13 cellular contexts compared by ENCODE assay signal in genomic region chr6:51459958-51460357, GRCh38.
DNase-seq lines count a peak whose midpoint lies in the region; ATAC-seq, FAIRE-seq and TF ChIP-seq lines count a peak whose summit lies in the region.
"Had no signal": no experiment of that assay in that cellular context is flagged by ENCODE, and none has a peak within 500 bp of the region (broad histone marks: within the 10 kb centered on the region; RNA-seq: fewer than 3 reads in every experiment).

No MANE protein-coding gene starts in this region.

- WGBS in stomach, 5 donors: 24 to 36% (median 28%) methylated on average over 2 of the region's 2 CpGs

- H3K4me3 ChIP-seq in BLaER1 treated with 17β-estradiol and CSF1 and Interleukin-3, amounts not matched to agents 10 nM and 100 nM: no peak overlapping the region
- no peak overlapping the region for H3K4me3 ChIP-seq in stomach

- H3K4me1 Mint-ChIP-seq in activated CD4-positive, alpha-beta T cell treated with anti-CD3 and anti-CD28 coated beads, Interleukin-2, amount 10 ng/mL, durations not matched to agents 24 days and 14 days: no peaks in the 10 kb centered on the region
- H3K4me1 Mint-ChIP-seq in activated naive CD4-positive, alpha-beta T cell treated with anti-CD3 and anti-CD28 coated beads for 36 hours (ENCODE audit: low read depth): no peaks in the 10 kb centered on the region
- H3K4me1 Mint-ChIP-seq: central memory CD8-positive, alpha-beta T cell had no signal

- no peak for TF ChIP-seq CTCF in stomach (IDR thresholded peaks at IDR 0.05)

- peak overlapping the region in 10 of 11 experiments; percentile 5 to 64 (median 24); a peak in 15 of 22 replicates for H3K4me2 ChIP-seq in BLaER1 treated with 17β-estradiol and CSF1 and Interleukin-3, amounts not matched to agents 10 nM and 100 nM

- H3K27me3 ChIP-seq in BLaER1 treated with 17β-estradiol and CSF1 and Interleukin-3, amounts not matched to agents 10 nM and 100 nM: no peaks in the 10 kb centered on the region
- H3K27me3 ChIP-seq in stomach: no peaks in the 10 kb centered on the region

- H3K27ac ChIP-seq in BLaER1 treated with 17β-estradiol and CSF1 and Interleukin-3, amounts not matched to agents 10 nM and 100 nM: no peak overlapping the region
- H3K27ac ChIP-seq in stomach: no peak overlapping the region

- H3K4me1 ChIP-seq in BLaER1 treated with 17β-estradiol and CSF1 and Interleukin-3, amounts not matched to agents 10 nM and 100 nM: peaks cover 0 to 9% (median 6%) of the 10 kb centered on the region in 10 experiments; a peak in 9 of 20 replicates
- H3K4me1 ChIP-seq in stomach: no peaks in the 10 kb centered on the region

- no peak overlapping the region for H3K4me3 Mint-ChIP-seq in activated CD4-positive, alpha-beta T cell treated with anti-CD3 and anti-CD28 coated beads, Interleukin-2, amount 10 ng/mL, durations not matched to agents 24 days and 14 days
- no peak overlapping the region for H3K4me3 Mint-ChIP-seq in activated naive CD4-positive, alpha-beta T cell treated with anti-CD3 and anti-CD28 coated beads for 36 hours
- H3K4me3 Mint-ChIP-seq: central memory CD8-positive, alpha-beta T cell had no signal

- TF ChIP-seq EP300 in stomach (IDR thresholded peaks at IDR 0.05): no peak

- intact Hi-C loops in stomach (cut with DNase I; ENCODE audit: low total_unique reads): no loop called here
- intact Hi-C loops in activated CD4-positive, alpha-beta T cell treated with anti-CD3 and anti-CD28 coated beads, Interleukin-2, amount 10 ng/mL, durations not matched to agents 24 days and 14 days (cut with micrococcal nuclease): no loop called here
- intact Hi-C loops in activated naive CD4-positive, alpha-beta T cell treated with anti-CD3 and anti-CD28 coated beads for 36 hours (cut with micrococcal nuclease): no loop called here

- CTCF ChIA-PET in activated naive CD4-positive, alpha-beta T cell treated with anti-CD3 and anti-CD28 coated beads for 36 hours (lab: Charles Lee): no interaction called here

- no peaks in the 10 kb centered on the region for H3K27me3 Mint-ChIP-seq in activated CD4-positive, alpha-beta T cell treated with anti-CD3 and anti-CD28 coated beads, Interleukin-2, amount 10 ng/mL, durations not matched to agents 24 days and 14 days
- H3K27me3 Mint-ChIP-seq in activated naive CD4-positive, alpha-beta T cell treated with anti-CD3 and anti-CD28 coated beads for 36 hours (ENCODE audit: low read depth): no peaks in the 10 kb centered on the region
- H3K27me3 Mint-ChIP-seq: central memory CD8-positive, alpha-beta T cell had no signal

- no peak for TF ChIP-seq POLR2A in stomach (IDR thresholded peaks at IDR 0.05)

- H3K9me3 Mint-ChIP-seq in activated CD4-positive, alpha-beta T cell treated with anti-CD3 and anti-CD28 coated beads, Interleukin-2, amount 10 ng/mL, durations not matched to agents 24 days and 14 days: no peaks in the 10 kb centered on the region
- no peaks in the 10 kb centered on the region for H3K9me3 Mint-ChIP-seq in activated naive CD4-positive, alpha-beta T cell treated with anti-CD3 and anti-CD28 coated beads for 36 hours

- no peak overlapping the region for H3K27ac Mint-ChIP-seq in activated CD4-positive, alpha-beta T cell treated with anti-CD3 and anti-CD28 coated beads, Interleukin-2, amount 10 ng/mL, durations not matched to agents 24 days and 14 days
- H3K27ac Mint-ChIP-seq in activated naive CD4-positive, alpha-beta T cell treated with anti-CD3 and anti-CD28 coated beads for 36 hours: no peak overlapping the region

- H3K9ac ChIP-seq in BLaER1 treated with 17β-estradiol and CSF1 and Interleukin-3, amounts not matched to agents 10 nM and 100 nM: no peak overlapping the region

- no peaks in the 10 kb centered on the region for H3K36me3 ChIP-seq in BLaER1 treated with 17β-estradiol and CSF1 and Interleukin-3, amounts not matched to agents 10 nM and 100 nM
- H3K36me3 ChIP-seq in stomach: no peaks in the 10 kb centered on the region

- FAIRE-seq in GM19239 (lab: Jason Lieb, UNC): peak; percentile 82

- no peaks in the 10 kb centered on the region for H3K36me3 Mint-ChIP-seq in activated CD4-positive, alpha-beta T cell treated with anti-CD3 and anti-CD28 coated beads, Interleukin-2, amount 10 ng/mL, durations not matched to agents 24 days and 14 days (ENCODE audit: low read depth)
- H3K36me3 Mint-ChIP-seq in activated naive CD4-positive, alpha-beta T cell treated with anti-CD3 and anti-CD28 coated beads for 36 hours (ENCODE audit: low read depth): no peaks in the 10 kb centered on the region

- ATAC-seq in HG02642 (IDR thresholded peaks at IDR 0.05; ENCODE audit: poor library complexity, unreplicated experiment) (peak; percentile 95), HG03439 (IDR thresholded peaks at IDR 0.05; ENCODE audit: unreplicated experiment) (peak; percentile 93)

- H4K20me1 ChIP-seq in BLaER1 treated with 17β-estradiol and CSF1 and Interleukin-3, amounts not matched to agents 10 nM and 100 nM: no peaks in the 10 kb centered on the region

- DNase-seq in GM19239 (ENCODE audit: insufficient read length, low spot score): peak; percentile 8
- DNase-seq in kidney glomerular epithelial cell (lab: John Stamatoyannopoulos, UW): no peak
- no peak for DNase-seq in stomach
- DNase-seq in activated CD4-positive, alpha-beta T cell treated with anti-CD3 and anti-CD28 coated beads, Interleukin-2, amount 10 ng/mL, durations not matched to agents 24 days and 14 days: no peak
- no peak for DNase-seq in activated naive CD4-positive, alpha-beta T cell treated with anti-CD3 and anti-CD28 coated beads for 36 hours
- DNase-seq: 8988T, DMS153, GOT3, occipital lobe had no signal

- no peaks in the 10 kb centered on the region for H3K9me3 ChIP-seq in BLaER1 treated with 17β-estradiol and CSF1 and Interleukin-3, amounts not matched to agents 10 nM and 100 nM (replicated peaks in 1 of 11)
- no peaks in the 10 kb centered on the region for H3K9me3 ChIP-seq in stomach
